In genomic region chr14:98725196-98725595, GRCh38 we compare ENCODE assay signal across 15 cellular contexts.
"Had no signal": no experiment of that assay in that cellular context is flagged by ENCODE, and none has a peak within 500 bp of the region (broad histone marks: within the 10 kb centered on the region; RNA-seq: fewer than 3 reads in every experiment).

No MANE protein-coding gene starts in this region.

- H3K4me3 ChIP-seq: esophagus squamous epithelium, left lung, tibial artery had no signal

- H3K9me3 ChIP-seq: esophagus squamous epithelium, left lung, tibial artery had no signal

- H3K36me3 ChIP-seq: esophagus squamous epithelium, left lung, tibial artery had no signal

- H3K27ac ChIP-seq: esophagus squamous epithelium, left lung, tibial artery had no signal

- ATAC-seq: activated CD8-positive, alpha-beta memory T cell treated with anti-CD3 and anti-CD28 coated beads, Interleukin-2, amount 10 ng/mL, durations not matched to agents 7 days and 5 days; effector memory CD8-positive, alpha-beta T cell; left lung had no signal

- DNase-seq: activated B cell treated with CpG ODN at 0.5 μM for 24 hours; activated CD4-positive, alpha-beta memory T cell treated with anti-CD3 and anti-CD28 coated beads, Interleukin-2, amount 10 ng/mL, durations not matched to agents 7 days and 5 days; activated CD4-positive, alpha-beta T cell treated with anti-CD3 and anti-CD28 coated beads for 48 hours; activated CD8-positive, alpha-beta memory T cell treated with anti-CD3 and anti-CD28 coated beads, Interleukin-2, amount 10 ng/mL, durations not matched to agents 7 days and 5 days; dermis blood vessel endothelial cell; effector memory CD8-positive, alpha-beta T cell; esophagus squamous epithelium; hypothalamus; left lung; occipital lobe; stimulated activated CD4-positive, alpha-beta T cell treated with anti-CD3 and anti-CD28 coated beads, Interleukin-12 subunit alpha, Interleukin-12 subunit beta, amount 100 ng/mL, for 4 hours; stimulated activated CD4-positive, alpha-beta T cell treated with anti-CD3 and anti-CD28 coated beads, Interleukin-1b, Interleukin-23, amount 100 ng/mL, for 48 hours; stimulated activated CD8-positive, alpha-beta memory T cell treated with anti-CD3 and anti-CD28 coated beads, Interleukin-4, amount 100 ng/mL, for 48 hours; stimulated activated naive CD4-positive, alpha-beta T cell; tibial artery had no signal

- H3K4me1 ChIP-seq: esophagus squamous epithelium, left lung, tibial artery had no signal
